In genomic region chr3:130850044-130850797, GRCh38 we compare ENCODE assay signal across 8 cellular contexts. TPM values are rescaled to one million over a fixed set of nuclear protein-coding genes. Genes with fewer than 3 reads are reported as not detected.
DNase-seq lines count a peak whose midpoint lies in the region; ATAC-seq and TF ChIP-seq lines count a peak whose summit lies in the region.

No MANE protein-coding gene starts in this region.

- peaks cover 0 to 33% (median 14%) of the 10 kb centered on the region in 12 donors for H3K4me1 ChIP-seq in heart left ventricle

- H3K27ac ChIP-seq in heart left ventricle, result peak overlapping the region; percentile 62 to 93 (median 76)

- no peaks in the 10 kb centered on the region for H3K9me3 ChIP-seq in heart left ventricle

- no peak for TF ChIP-seq CTCF in heart left ventricle (IDR thresholded peaks at IDR 0.05)

- intact Hi-C loops in heart left ventricle (cut with DNase I), result loop anchor here in 2 of 10 donors (2.0 to 5.0 kb wide), 2 partner anchors 42 to 43 kb away; partner anchors contain the start of gene ATP2C1 (in 1 of the 2)

- H3K36me3 ChIP-seq in heart left ventricle, result no peaks in the 10 kb centered on the region

- H3K4me3 ChIP-seq in heart left ventricle, result peak overlapping the region; percentile 17 to 63 (median 51)

- peak; percentile 26 for DNase-seq in activated CD4-positive, CD25-positive, alpha-beta regulatory T cell treated with anti-CD3 and anti-CD28 coated beads, Interleukin-2, amount 50 U/mL, for 16 hours (ENCODE audit: low read depth, low spot score)
- no peak for DNase-seq in activated CD4-positive, CD25-positive, alpha-beta regulatory T cell treated with anti-CD3 and anti-CD28 coated beads, Interleukin-2, amount 50 U/mL, for 72 hours
- DNase-seq in NCI-H2196 (lab: John Stamatoyannopoulos, UW; ENCODE audit: unreplicated experiment) (peak; percentile 85), activated T-cell treated with anti-CD3 and anti-CD28 coated beads for 4 hours (peak; percentile 11), heart left ventricle (peak in 4 of 5 donors; percentile 28 to 39 (median 36)), T1000 (lab: John Stamatoyannopoulos, UW) (no peak)
- peak; percentile 15 for DNase-seq in stimulated activated CD4-positive, alpha-beta T cell treated with anti-CD3 and anti-CD28 coated beads, Interleukin-2, amount 100 ng/mL, for 4 hours (ENCODE audit: low read depth)

- TF ChIP-seq POLR2A in heart left ventricle (IDR thresholded peaks at IDR 0.05), result peak in 1 of 2 donors; percentile 23

- 4 to 22% (median 9%) methylated on average over 8 of the region's 8 CpGs for WGBS in heart left ventricle, 4 donors

- H3K27me3 ChIP-seq in heart left ventricle, result no peaks in the 10 kb centered on the region

- ATAC-seq in HG03025 (IDR thresholded peaks at IDR 0.05; ENCODE audit: low FRiP score, unreplicated experiment) (peak; percentile 56), heart left ventricle (peak; percentile 85 to 93 (median 93))

RNA-seq across cellular contexts. Expression of gene ATP2C1, which starts 43.7 kb away (rescaled TPM):
- total RNA-seq in heart left ventricle, result 10 to 100 TPM; 54.9 to 74.4 (median 61.7) TPM
- polyA plus RNA-seq in heart left ventricle, result 10 to 100 TPM; 26.1 to 38.0 TPM

Comparison
In these comparisons a context has a peak if more than half of its experiments do, and no peak if none do; other contexts are left out.
1. DNase-seq: peak in activated CD4-positive, CD25-positive, alpha-beta regulatory T cell treated with anti-CD3 and anti-CD28 coated beads, Interleukin-2, amount 50 U/mL, for 16 hours (single experiment), NCI-H2196 (single experiment), activated T-cell treated with anti-CD3 and anti-CD28 coated beads for 4 hours (single experiment), heart left ventricle (4 of 5) and stimulated activated CD4-positive, alpha-beta T cell treated with anti-CD3 and anti-CD28 coated beads, Interleukin-2, amount 100 ng/mL, for 4 hours (single experiment); none in activated CD4-positive, CD25-positive, alpha-beta regulatory T cell treated with anti-CD3 and anti-CD28 coated beads, Interleukin-2, amount 50 U/mL, for 72 hours (single experiment) and T1000 (single experiment).